9 cellular contexts compared by ENCODE assay signal in genomic region chr18:31658670-31659573, GRCh38. TPM values are rescaled to one million over a fixed set of nuclear protein-coding genes. Genes with fewer than 3 reads are reported as not detected.
DNase-seq lines count a peak whose midpoint lies in the region; ATAC-seq and TF ChIP-seq lines count a peak whose summit lies in the region.
"Had no signal": no experiment of that assay in that cellular context is flagged by ENCODE, and none has a peak within 500 bp of the region (broad histone marks: within the 10 kb centered on the region; RNA-seq: fewer than 3 reads in every experiment).

No MANE protein-coding gene starts in this region.

- no peak overlapping the region for H3K4me3 ChIP-seq in astrocyte of the spinal cord (ENCODE audit: low read depth, low read length)
- H3K4me3 ChIP-seq in testis, result no peak overlapping the region
- H3K4me3 ChIP-seq: skin epidermis had no signal

- no peaks in the 10 kb centered on the region for H3K9me3 ChIP-seq in testis

- no peak for TF ChIP-seq POLR2A in testis (IDR thresholded peaks at IDR 0.05)

- DNase-seq in GM10266 (ENCODE audit: extremely low spot score), result peak; percentile 66
- DNase-seq in astrocyte of the spinal cord (ENCODE audit: low read depth, low spot score), result peak; percentile 48
- no peak for DNase-seq in C1 segment of cervical spinal cord (lab: John Stamatoyannopoulos, UW)
- no peak for DNase-seq in globus pallidus (ENCODE audit: low spot score)
- DNase-seq in stimulated activated CD4-positive, alpha-beta T cell treated with anti-CD3 and anti-CD28 coated beads, Interleukin-4, amount 100 ng/mL, for 4 hours, result no peak
- no peak for DNase-seq in testis

- intact Hi-C loops in testis (cut with DNase I; ENCODE audit: low total_unique reads), result no loop called here

- WGBS in testis, 2 donors, result 85% methylated on average over 10 of the region's 10 CpGs

- peak; percentile 60 for ATAC-seq in GM21360 (IDR thresholded peaks at IDR 0.05; ENCODE audit: unreplicated experiment)
- peak; percentile 66 for ATAC-seq in HG03460 (IDR thresholded peaks at IDR 0.05; ENCODE audit: unreplicated experiment)

- in situ Hi-C loops in astrocyte of the spinal cord (cut with HindIII; ENCODE audit: low sequenced_read_pairs), result no loop called here

- no peaks in the 10 kb centered on the region for H3K36me3 ChIP-seq in testis (ENCODE audit: low read depth, missing control alignments)

- H3K27ac ChIP-seq in testis, result no peak overlapping the region
- H3K27ac ChIP-seq: skin epidermis had no signal

- no peaks in the 10 kb centered on the region for H3K27me3 ChIP-seq in testis

- no peaks in the 10 kb centered on the region for H3K4me1 ChIP-seq in testis

- TF ChIP-seq CTCF in GM10266 (IDR thresholded peaks at IDR 0.05; ENCODE audit: control insufficient read depth, insufficient read depth, low read depth, missing control alignments), result no peak
- no peak for TF ChIP-seq CTCF in astrocyte of the spinal cord (IDR thresholded peaks at IDR 0.05; ENCODE audit: low read depth, low read length)
- TF ChIP-seq CTCF in testis (IDR thresholded peaks at IDR 0.05), result no peak

RNA-seq across cellular contexts. Expression of gene B4GALT6, which starts 25.5 kb away (rescaled TPM):
- 10 to 100 TPM; 14.9 to 19.5 TPM for total RNA-seq in testis
- 12.1 TPM for polyA plus RNA-seq in testis (ENCODE audit: insufficient read depth, low read depth, low replicate concordance)

Comparison
In these comparisons a context has a peak if more than half of its experiments do, and no peak if none do; other contexts are left out.
1. DNase-seq: peak in GM10266 (single experiment) and astrocyte of the spinal cord (single experiment); none in C1 segment of cervical spinal cord (0 of 14), globus pallidus (single experiment), stimulated activated CD4-positive, alpha-beta T cell treated with anti-CD3 and anti-CD28 coated beads, Interleukin-4, amount 100 ng/mL, for 4 hours (0 of 2) and testis (single experiment).